Comparison of ENCODE assay signal across 20 cellular contexts in the genomic region with DNA sequence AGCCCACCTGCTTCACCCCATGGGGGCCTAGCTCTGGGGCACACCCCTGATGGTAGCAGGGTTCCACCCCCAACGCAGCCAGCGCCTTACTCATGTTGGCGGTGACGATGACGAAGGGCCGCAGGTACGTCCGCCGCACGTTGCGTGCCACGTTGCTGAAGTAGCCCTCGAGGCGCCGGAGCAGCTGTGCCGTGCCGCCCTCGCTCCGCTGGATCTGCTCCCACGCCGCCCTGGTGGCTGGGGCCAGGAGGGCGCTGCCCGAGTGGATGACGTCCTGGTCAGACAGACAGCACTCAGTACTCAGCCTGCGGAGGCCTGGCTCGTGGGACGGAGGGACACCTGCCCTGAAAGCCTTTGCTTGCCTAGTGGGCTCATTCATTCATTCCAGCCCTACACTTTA. TPM values are rescaled to one million over a fixed set of nuclear protein-coding genes. Genes with fewer than 3 reads are reported as not detected.
DNase-seq lines count a peak whose midpoint lies in the region; ATAC-seq, FAIRE-seq and TF ChIP-seq lines count a peak whose summit lies in the region.
"Had no signal": no experiment of that assay in that cellular context is flagged by ENCODE, and none has a peak within 500 bp of the region (broad histone marks: within the 10 kb centered on the region; RNA-seq: fewer than 3 reads in every experiment).

No MANE protein-coding gene starts in this region.

- H3K27ac ChIP-seq in A549 (no peak overlapping the region), brain microvascular endothelial cell (no peak overlapping the region), neural progenitor cell (no peak overlapping the region)
- H3K27ac ChIP-seq: cardiac muscle cell, HL-60, right atrium auricular region had no signal

- no peaks in the 10 kb centered on the region for H3F3A ChIP-seq in neural progenitor cell (ENCODE audit: low read depth)

- no peak overlapping the region for H3K27ac Mint-ChIP-seq in neural progenitor cell
- H3K27ac Mint-ChIP-seq: activated CD4-positive, alpha-beta memory T cell treated with anti-CD3 and anti-CD28 coated beads, Interleukin-2, amount 10 ng/mL, durations not matched to agents 7 days and 5 days; CD4-positive, alpha-beta memory T cell; dendritic cell treated with granulocyte-macrophage colony-stimulating factor and Interleukin-4, amounts not matched to agents 40 ng/mL and 50 ng/mL, for 4 days had no signal

- POLR2A ChIA-PET in A549 (lab: Yijun Ruan, JAX), result no interaction called here

- ATAC-seq in A549, result peak; percentile 56 to 72; a peak in 3 of 6 replicates
- ATAC-seq in HG03469 (IDR thresholded peaks at IDR 0.05; ENCODE audit: unreplicated experiment), result no peak
- no peak for ATAC-seq in GM21381 (IDR thresholded peaks at IDR 0.05; ENCODE audit: unreplicated experiment)

- WGBS in A549 (ENCODE audit: missing lambda C conversion rate), result 94% methylated on average over 6 of the region's 27 CpGs

- no peaks in the 10 kb centered on the region for H4K20me1 ChIP-seq in neural progenitor cell (ENCODE audit: low read depth)

- no peaks in the 10 kb centered on the region for H3K79me2 ChIP-seq in neural progenitor cell (ENCODE audit: low read depth)

- no peak for TF ChIP-seq RAD21 in A549 (conservative IDR thresholded peaks at IDR 0.05 in 1 of 2, IDR thresholded peaks at IDR 0.05 in 1 of 2)

- peaks cover 3% of the 10 kb centered on the region for H3K4me1 Mint-ChIP-seq in neural progenitor cell
- H3K4me1 Mint-ChIP-seq: activated CD4-positive, alpha-beta memory T cell treated with anti-CD3 and anti-CD28 coated beads, Interleukin-2, amount 10 ng/mL, durations not matched to agents 7 days and 5 days; CD4-positive, alpha-beta memory T cell had no signal

- no peak overlapping the region for H2AFZ ChIP-seq in neural progenitor cell (replicated peaks)

- H3K9me3 ChIP-seq in A549 (no peaks in the 10 kb centered on the region), neural progenitor cell (ENCODE audit: low read depth) (no peaks in the 10 kb centered on the region)
- H3K9me3 ChIP-seq: right atrium auricular region had no signal

- H3K27me3 Mint-ChIP-seq in neural progenitor cell (ENCODE audit: insufficient read depth, low read depth), result peaks cover 6% of the 10 kb centered on the region
- H3K27me3 Mint-ChIP-seq: activated CD4-positive, alpha-beta memory T cell treated with anti-CD3 and anti-CD28 coated beads, Interleukin-2, amount 10 ng/mL, durations not matched to agents 7 days and 5 days; dendritic cell treated with granulocyte-macrophage colony-stimulating factor and Interleukin-4, amounts not matched to agents 40 ng/mL and 50 ng/mL, for 4 days had no signal

- H3K4me3 ChIP-seq in A549 (no peak overlapping the region), H7 (ENCODE audit: insufficient read depth, low read depth, low read length) (no peak overlapping the region), brain microvascular endothelial cell (ENCODE audit: low read depth, low read length) (no peak overlapping the region), neural progenitor cell (no peak overlapping the region)
- H3K4me3 ChIP-seq: cardiac muscle cell, right atrium auricular region had no signal

- no peak for FAIRE-seq in A549 (lab: Jason Lieb, UNC)
- FAIRE-seq: frontal cortex had no signal

- H3K4me1 ChIP-seq in A549 (peaks cover 4% of the 10 kb centered on the region), neural progenitor cell (no peaks in the 10 kb centered on the region)

- H3K36me3 Mint-ChIP-seq in neural progenitor cell, result peaks cover 10% of the 10 kb centered on the region
- H3K36me3 Mint-ChIP-seq: CD4-positive, alpha-beta memory T cell had no signal

- CTCF ChIA-PET in A549 (lab: Yijun Ruan, JAX), result interaction anchor here (0.7 to 3.1 kb wide), 4 partner anchors 19 to 212 kb away, joined by 3 to 11 read pairs (median 4); no protein-coding TSS in a partner anchor

- H3K27me3 ChIP-seq in H7 (ENCODE audit: control insufficient read depth, insufficient read depth, low read length) (no peaks in the 10 kb centered on the region), brain microvascular endothelial cell (replicated peaks) (no peaks in the 10 kb centered on the region), neural progenitor cell (no peaks in the 10 kb centered on the region)
- H3K27me3 ChIP-seq: cardiac muscle cell, right atrium auricular region had no signal

- no peak overlapping the region for H3K9ac ChIP-seq in neural progenitor cell

- no peak for DNase-seq in A549 (ENCODE audit: low read depth in 1 of 2, low spot score in 1 of 2)
- peak; percentile 85 for DNase-seq in H7
- no peak for DNase-seq in brain microvascular endothelial cell
- no peak for DNase-seq in neural progenitor cell (ENCODE audit: low spot score)
- DNase-seq in NCI-H345 (lab: John Stamatoyannopoulos, UW), result no peak
- DNase-seq in activated CD8-positive, alpha-beta memory T cell treated with anti-CD3 and anti-CD28 coated beads, Interleukin-2, amount 50 U/mL, for 4 hours, result no peak
- DNase-seq: activated CD4-positive, alpha-beta memory T cell treated with anti-CD3 and anti-CD28 coated beads, Interleukin-2, amount 10 ng/mL, durations not matched to agents 7 days and 5 days; activated CD4-positive, CD25-positive, alpha-beta regulatory T cell; amniotic stem cell; CD4-positive, alpha-beta memory T cell; DMS79 treated with DMSO at 0.1 percent for 48 hours; stimulated activated CD4-positive, alpha-beta T cell treated with anti-CD3 and anti-CD28 coated beads, Interleukin-15, amount 100 ng/mL, for 24 hours; substantia nigra had no signal

- H3K4me2 ChIP-seq in A549, result no peak overlapping the region
- no peak overlapping the region for H3K4me2 ChIP-seq in neural progenitor cell

- in situ Hi-C loops in brain microvascular endothelial cell (cut with HindIII; ENCODE audit: low pct_ligation_motif_present, low sequenced_read_pairs), result no loop called here

- no peaks in the 10 kb centered on the region for H3K36me3 ChIP-seq in H7 (replicated peaks; ENCODE audit: control insufficient read depth, insufficient read depth, low read length)
- H3K36me3 ChIP-seq in brain microvascular endothelial cell (replicated peaks), result no peaks in the 10 kb centered on the region
- H3K36me3 ChIP-seq in neural progenitor cell, result no peaks in the 10 kb centered on the region
- H3K36me3 ChIP-seq: right atrium auricular region had no signal

- no peak for TF ChIP-seq POLR2A in A549 (IDR thresholded peaks at IDR 0.05; ENCODE audit: low read length)

- no peak for TF ChIP-seq EP300 in A549 (IDR thresholded peaks at IDR 0.05)

- H3K4me3 Mint-ChIP-seq in neural progenitor cell, result no peak overlapping the region
- H3K4me3 Mint-ChIP-seq: activated CD4-positive, alpha-beta memory T cell treated with anti-CD3 and anti-CD28 coated beads, Interleukin-2, amount 10 ng/mL, durations not matched to agents 7 days and 5 days; CD4-positive, alpha-beta memory T cell; dendritic cell treated with granulocyte-macrophage colony-stimulating factor and Interleukin-4, amounts not matched to agents 40 ng/mL and 50 ng/mL, for 4 days had no signal

- no peak for TF ChIP-seq CTCF in A549 (IDR thresholded peaks at IDR 0.05)
- peak; percentile 30 for TF ChIP-seq CTCF in brain microvascular endothelial cell (IDR thresholded peaks at IDR 0.05; ENCODE audit: low read depth, low read length, missing control alignments)
- TF ChIP-seq CTCF in neural progenitor cell (IDR thresholded peaks at IDR 0.05), result peak; percentile 16

- no peaks in the 10 kb centered on the region for H3K9me3 Mint-ChIP-seq in neural progenitor cell
- H3K9me3 Mint-ChIP-seq: activated CD4-positive, alpha-beta memory T cell treated with anti-CD3 and anti-CD28 coated beads, Interleukin-2, amount 10 ng/mL, durations not matched to agents 7 days and 5 days; CD4-positive, alpha-beta memory T cell; dendritic cell treated with granulocyte-macrophage colony-stimulating factor and Interleukin-4, amounts not matched to agents 40 ng/mL and 50 ng/mL, for 4 days had no signal

TF ChIP-seq in A549, 52 proteins besides CTCF, POLR2A, EP300 and RAD21:
- TF ChIP-seq FOXS1 (CRISPR knock-in tag; IDR thresholded peaks at IDR 0.05), result no peak
- TF ChIP-seq MYC (IDR thresholded peaks at IDR 0.05; ENCODE audit: borderline replicate concordance, low read length), result no peak
- TF ChIP-seq, protein P1, sequence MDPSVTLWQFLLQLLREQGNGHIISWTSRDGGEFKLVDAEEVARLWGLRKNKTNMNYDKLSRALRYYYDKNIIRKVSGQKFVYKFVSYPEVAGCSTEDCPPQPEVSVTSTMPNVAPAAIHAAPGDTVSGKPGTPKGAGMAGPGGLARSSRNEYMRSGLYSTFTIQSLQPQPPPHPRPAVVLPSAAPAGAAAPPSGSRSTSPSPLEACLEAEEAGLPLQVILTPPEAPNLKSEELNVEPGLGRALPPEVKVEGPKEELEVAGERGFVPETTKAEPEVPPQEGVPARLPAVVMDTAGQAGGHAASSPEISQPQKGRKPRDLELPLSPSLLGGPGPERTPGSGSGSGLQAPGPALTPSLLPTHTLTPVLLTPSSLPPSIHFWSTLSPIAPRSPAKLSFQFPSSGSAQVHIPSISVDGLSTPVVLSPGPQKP (IDR thresholded peaks at IDR 0.05; ENCODE audit: low read depth, low read length), result no peak
- TF ChIP-seq, protein P2, sequence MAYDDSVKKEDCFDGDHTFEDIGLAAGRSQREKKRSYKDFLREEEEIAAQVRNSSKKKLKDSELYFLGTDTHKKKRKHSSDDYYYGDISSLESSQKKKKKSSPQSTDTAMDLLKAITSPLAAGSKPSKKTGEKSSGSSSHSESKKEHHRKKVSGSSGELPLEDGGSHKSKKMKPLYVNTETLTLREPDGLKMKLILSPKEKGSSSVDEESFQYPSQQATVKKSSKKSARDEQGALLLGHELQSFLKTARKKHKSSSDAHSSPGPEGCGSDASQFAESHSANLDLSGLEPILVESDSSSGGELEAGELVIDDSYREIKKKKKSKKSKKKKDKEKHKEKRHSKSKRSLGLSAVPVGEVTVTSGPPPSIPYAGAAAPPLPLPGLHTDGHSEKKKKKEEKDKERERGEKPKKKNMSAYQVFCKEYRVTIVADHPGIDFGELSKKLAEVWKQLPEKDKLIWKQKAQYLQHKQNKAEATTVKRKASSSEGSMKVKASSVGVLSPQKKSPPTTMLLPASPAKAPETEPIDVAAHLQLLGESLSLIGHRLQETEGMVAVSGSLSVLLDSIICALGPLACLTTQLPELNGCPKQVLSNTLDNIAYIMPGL (CRISPR knock-in tag; IDR thresholded peaks at IDR 0.05; ENCODE audit: borderline replicate concordance), result no peak
- no peak for TF ChIP-seq HEYL (CRISPR knock-in tag; IDR thresholded peaks at IDR 0.05)

RNA-seq across cellular contexts. Expression of gene TRMU, which starts 50.8 kb away (rescaled TPM):
- polyA plus RNA-seq in A549 (2011; rRNA removed) (30.7 and 33.4 TPM in 2 replicates), A549 (2017; fragmentation: RNase III; extraction: RNeasy Plus Mini Kit Qiagen cat#74134 plus additional on column Dnase treatment) (39.6 to 44.1 TPM (median 41.9 TPM) in 3 replicates)
- polyA plus RNA-seq in A549 (2012; cell fraction: cytosol; rRNA removed), result 42.2 and 42.4 TPM in 2 replicates
- polyA plus RNA-seq in A549 (2012; cell fraction: nucleus; rRNA removed), result 96.6 and 102 TPM in 2 replicates
- polyA minus RNA-seq in A549 (2011; rRNA and poly(A)+ RNA removed), result 19.5 and 20.1 TPM in 2 replicates
- 72.9 and 76.2 TPM in 2 replicates for total RNA-seq in H7 (2014; rRNA removed; shearing (Covaris generic))
- 66.9 and 70.1 TPM in 2 replicates for total RNA-seq in neural progenitor cell (ENCODE audit: low replicate concordance)

Comparison
In these comparisons a context has a peak if more than half of its experiments do, and no peak if none do; other contexts are left out.
1. ATAC-seq: peak in A549 (2 of 2); none in HG03469 (single experiment) and GM21381 (single experiment).